ENCODE assay signal across 1 cellular context in genomic region chr2:82260521-82260920, GRCh38.
TF ChIP-seq lines count a peak whose summit lies in the region.

No MANE protein-coding gene starts in this region.

TF ChIP-seq in GM12878, 131 proteins besides CTCF, POLR2A, EP300 and RAD21 (continued from another document):
- TF ChIP-seq, protein P1, sequence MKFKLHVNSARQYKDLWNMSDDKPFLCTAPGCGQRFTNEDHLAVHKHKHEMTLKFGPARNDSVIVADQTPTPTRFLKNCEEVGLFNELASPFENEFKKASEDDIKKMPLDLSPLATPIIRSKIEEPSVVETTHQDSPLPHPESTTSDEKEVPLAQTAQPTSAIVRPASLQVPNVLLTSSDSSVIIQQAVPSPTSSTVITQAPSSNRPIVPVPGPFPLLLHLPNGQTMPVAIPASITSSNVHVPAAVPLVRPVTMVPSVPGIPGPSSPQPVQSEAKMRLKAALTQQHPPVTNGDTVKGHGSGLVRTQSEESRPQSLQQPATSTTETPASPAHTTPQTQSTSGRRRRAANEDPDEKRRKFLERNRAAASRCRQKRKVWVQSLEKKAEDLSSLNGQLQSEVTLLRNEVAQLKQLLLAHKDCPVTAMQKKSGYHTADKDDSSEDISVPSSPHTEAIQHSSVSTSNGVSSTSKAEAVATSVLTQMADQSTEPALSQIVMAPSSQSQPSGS (IDR thresholded peaks at IDR 0.05; ENCODE audit: low read length), result no peak
- TF ChIP-seq RELA (IDR thresholded peaks at IDR 0.05; ENCODE audit: borderline replicate concordance, partially characterized antibody), result no peak
